In genomic region chr13:106499905-106500304, GRCh38 we compare ENCODE assay signal across 1 cellular context.
TF ChIP-seq lines count a peak whose summit lies in the region.

No MANE protein-coding gene starts in this region.

TF ChIP-seq in GM23338, 12 proteins besides CTCF, POLR2A, EP300 and RAD21 (continued from another document):
- TF ChIP-seq, protein P1, sequence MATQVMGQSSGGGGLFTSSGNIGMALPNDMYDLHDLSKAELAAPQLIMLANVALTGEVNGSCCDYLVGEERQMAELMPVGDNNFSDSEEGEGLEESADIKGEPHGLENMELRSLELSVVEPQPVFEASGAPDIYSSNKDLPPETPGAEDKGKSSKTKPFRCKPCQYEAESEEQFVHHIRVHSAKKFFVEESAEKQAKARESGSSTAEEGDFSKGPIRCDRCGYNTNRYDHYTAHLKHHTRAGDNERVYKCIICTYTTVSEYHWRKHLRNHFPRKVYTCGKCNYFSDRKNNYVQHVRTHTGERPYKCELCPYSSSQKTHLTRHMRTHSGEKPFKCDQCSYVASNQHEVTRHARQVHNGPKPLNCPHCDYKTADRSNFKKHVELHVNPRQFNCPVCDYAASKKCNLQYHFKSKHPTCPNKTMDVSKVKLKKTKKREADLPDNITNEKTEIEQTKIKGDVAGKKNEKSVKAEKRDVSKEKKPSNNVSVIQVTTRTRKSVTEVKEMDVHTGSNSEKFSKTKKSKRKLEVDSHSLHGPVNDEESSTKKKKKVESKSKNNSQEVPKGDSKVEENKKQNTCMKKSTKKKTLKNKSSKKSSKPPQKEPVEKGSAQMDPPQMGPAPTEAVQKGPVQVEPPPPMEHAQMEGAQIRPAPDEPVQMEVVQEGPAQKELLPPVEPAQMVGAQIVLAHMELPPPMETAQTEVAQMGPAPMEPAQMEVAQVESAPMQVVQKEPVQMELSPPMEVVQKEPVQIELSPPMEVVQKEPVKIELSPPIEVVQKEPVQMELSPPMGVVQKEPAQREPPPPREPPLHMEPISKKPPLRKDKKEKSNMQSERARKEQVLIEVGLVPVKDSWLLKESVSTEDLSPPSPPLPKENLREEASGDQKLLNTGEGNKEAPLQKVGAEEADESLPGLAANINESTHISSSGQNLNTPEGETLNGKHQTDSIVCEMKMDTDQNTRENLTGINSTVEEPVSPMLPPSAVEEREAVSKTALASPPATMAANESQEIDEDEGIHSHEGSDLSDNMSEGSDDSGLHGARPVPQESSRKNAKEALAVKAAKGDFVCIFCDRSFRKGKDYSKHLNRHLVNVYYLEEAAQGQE (IDR thresholded peaks at IDR 0.05; ENCODE audit: unreplicated experiment): no peak
- TF ChIP-seq POLR2AphosphoS5 (IDR thresholded peaks at IDR 0.05; ENCODE audit: low read depth): no peak
- no peak for TF ChIP-seq ZNF331 (CRISPR knock-in tag; IDR thresholded peaks at IDR 0.05; ENCODE audit: low read depth)
- no peak for TF ChIP-seq NANOG (IDR thresholded peaks at IDR 0.05; ENCODE audit: borderline replicate concordance)
- no peak for TF ChIP-seq EZH2 (IDR thresholded peaks at IDR 0.05; ENCODE audit: low read depth, unreplicated experiment)
